In genomic region chr19:13794752-13795589, GRCh38 we compare ENCODE assay signal across 1 cellular context.
A peak's percentile ranks its signal among the peaks of the same experiment; 100 is the strongest.
TF ChIP-seq lines count a peak whose summit lies in the region.

TSS of gene ZSWIM4 (plus strand) at chr19:13795443. CDS start at chr19:13795649, 206 bp downstream.

TF ChIP-seq in K562, 482 proteins besides CTCF, POLR2A, EP300 and RAD21 (continued from another document and continues in another):
- peak in 1 of 2 experiments; percentile 90; a peak in 2 of 4 replicates for TF ChIP-seq TEAD1 (CRISPR knock-in tag; IDR thresholded peaks at IDR 0.05)
- TF ChIP-seq TRIM25 (IDR thresholded peaks at IDR 0.05; ENCODE audit: borderline replicate concordance): no peak; the same call in 1 of the 2 replicates
- TF ChIP-seq MYNN (IDR thresholded peaks at IDR 0.05): no peak
- no peak for TF ChIP-seq MYNN (CRISPR knock-in tag; IDR thresholded peaks at IDR 0.05)
- TF ChIP-seq ZNF398 (CRISPR knock-in tag; IDR thresholded peaks at IDR 0.05): no peak
- TF ChIP-seq CREM (IDR thresholded peaks at IDR 0.05; ENCODE audit: low read depth): peak; percentile 67
- peak; percentile 94 for TF ChIP-seq SMARCA5 (IDR thresholded peaks at IDR 0.05)
- no peak for TF ChIP-seq LCOR (CRISPR knock-in tag; IDR thresholded peaks at IDR 0.05)
- peak in 1 of 2 experiments; percentile 40; a peak in 1 of 4 replicates for TF ChIP-seq UBTF (IDR thresholded peaks at IDR 0.05; ENCODE audit: borderline replicate concordance in 1 of 2, low read depth in 2 of 2, low read length in 2 of 2)
- peak; percentile 35; the same call in 1 of the 2 replicates for TF ChIP-seq RB1 (IDR thresholded peaks at IDR 0.05; ENCODE audit: low read depth)
- peak; percentile 44; the same call in 1 of the 2 replicates for TF ChIP-seq RAD51 (IDR thresholded peaks at IDR 0.05; ENCODE audit: borderline replicate concordance, low read depth)
- TF ChIP-seq KDM1A (IDR thresholded peaks at IDR 0.05): peak; percentile 93 to 97
- peak; percentile 60 for TF ChIP-seq SUPT5H (IDR thresholded peaks at IDR 0.05)
- 0 out of 2 replicates have a peak, but pooled peaks have one; percentile 32 for TF ChIP-seq ARID1B (IDR thresholded peaks at IDR 0.05)
- no peak for TF ChIP-seq EZH2 (IDR thresholded peaks at IDR 0.05; ENCODE audit: borderline replicate concordance, low read depth, low read length)
- no peak for TF ChIP-seq NFIX (CRISPR knock-in tag; IDR thresholded peaks at IDR 0.05; ENCODE audit: low read depth)
- TF ChIP-seq ZNF133 (CRISPR knock-in tag; IDR thresholded peaks at IDR 0.05): no peak
- 0 out of 2 replicates have a peak, but pooled peaks have one; percentile 12 for TF ChIP-seq THAP12 (CRISPR knock-in tag; IDR thresholded peaks at IDR 0.05)
- TF ChIP-seq FOXM1 (IDR thresholded peaks at IDR 0.05; ENCODE audit: low read depth): peak; percentile 8; the same call in 1 of the 2 replicates
- no peak for TF ChIP-seq FOXM1 (CRISPR knock-in tag; IDR thresholded peaks at IDR 0.05; ENCODE audit: low read depth)
- TF ChIP-seq SREBF1 (IDR thresholded peaks at IDR 0.05; ENCODE audit: borderline replicate concordance, low read depth, low read length): 0 out of 2 replicates have a peak, but pooled peaks have one; percentile 20
- no peak for TF ChIP-seq CUX1 (CRISPR knock-in tag; IDR thresholded peaks at IDR 0.05)
- no peak for TF ChIP-seq MED1 (CRISPR knock-in tag; IDR thresholded peaks at IDR 0.05; ENCODE audit: borderline replicate concordance)
- TF ChIP-seq CBX2 (IDR thresholded peaks at IDR 0.05; ENCODE audit: insufficient read depth, low read length, poor library complexity, severe bottlenecking): no peak
- no peak for TF ChIP-seq ZNF778 (CRISPR knock-in tag; IDR thresholded peaks at IDR 0.05)
- peak; percentile 97 for TF ChIP-seq NFYB (IDR thresholded peaks at IDR 0.05; ENCODE audit: extremely low read depth, insufficient read length)
- TF ChIP-seq MXI1 (IDR thresholded peaks at IDR 0.05; ENCODE audit: low read depth, low read length): no peak
- TF ChIP-seq ZNF511 (CRISPR knock-in tag; IDR thresholded peaks at IDR 0.05): 0 out of 2 replicates have a peak, but pooled peaks have one; percentile 64
- peak; percentile 59 for TF ChIP-seq USF2 (CRISPR knock-in tag; IDR thresholded peaks at IDR 0.05)
- TF ChIP-seq PML (IDR thresholded peaks at IDR 0.05; ENCODE audit: low read length): no peak
- peak; percentile 75; the same call in 1 of the 2 replicates for TF ChIP-seq TFAP4 (CRISPR knock-in tag; IDR thresholded peaks at IDR 0.05; ENCODE audit: borderline replicate concordance)
- no peak for TF ChIP-seq ZNF354B (CRISPR knock-in tag; IDR thresholded peaks at IDR 0.05)
- no peak for TF ChIP-seq ZNF740 (CRISPR knock-in tag; IDR thresholded peaks at IDR 0.05)
- no peak for TF ChIP-seq ZNF740 (tag; IDR thresholded peaks at IDR 0.05)
- peak; percentile 33 for TF ChIP-seq FIP1L1 (IDR thresholded peaks at IDR 0.05; ENCODE audit: low read depth, low read length, poor library complexity, severe bottlenecking)
- TF ChIP-seq TCFL5 (CRISPR knock-in tag; conservative IDR thresholded peaks at IDR 0.05): no peak
- no peak for TF ChIP-seq ZC3H8 (IDR thresholded peaks at IDR 0.05)
- TF ChIP-seq TBP (optimal IDR thresholded peaks at IDR 0.05; ENCODE audit: low read depth, low read length): peak; percentile 49
- TF ChIP-seq ZFX (CRISPR knock-in tag; IDR thresholded peaks at IDR 0.05): peak; percentile 39
- TF ChIP-seq HDAC1 (IDR thresholded peaks at IDR 0.05): peak in 1 of 2 experiments; percentile 76; a peak in 2 of 4 replicates
- peak; percentile 54 for TF ChIP-seq GATA2 (CRISPR knock-in tag; IDR thresholded peaks at IDR 0.05)
- no peak for TF ChIP-seq ZNF175 (CRISPR knock-in tag; IDR thresholded peaks at IDR 0.05; ENCODE audit: low read depth)
- peak; percentile 97 for TF ChIP-seq SP2 (IDR thresholded peaks at IDR 0.05; ENCODE audit: extremely low read depth, low read depth, low read length, poor library complexity, severe bottlenecking)
- TF ChIP-seq USF1 (CRISPR knock-in tag; IDR thresholded peaks at IDR 0.05): peak; percentile 85
- TF ChIP-seq CHD2 (IDR thresholded peaks at IDR 0.05; ENCODE audit: low read depth, low read length): peak; percentile 92
- TF ChIP-seq SMARCA4 (IDR thresholded peaks at IDR 0.05): no peak
- TF ChIP-seq TAF15 (IDR thresholded peaks at IDR 0.05; ENCODE audit: low read depth, low read length): no peak
- TF ChIP-seq ILK (tag; IDR thresholded peaks at IDR 0.05; ENCODE audit: borderline replicate concordance, low read depth): no peak
- no peak for TF ChIP-seq NCOA4 (IDR thresholded peaks at IDR 0.05; ENCODE audit: partially characterized antibody)
- TF ChIP-seq ZNF408 (CRISPR knock-in tag; IDR thresholded peaks at IDR 0.05; ENCODE audit: low read depth): no peak
- no peak for TF ChIP-seq ZNF41 (CRISPR knock-in tag; conservative IDR thresholded peaks at IDR 0.05)
- peak; percentile 20 for TF ChIP-seq RBBP5 (IDR thresholded peaks at IDR 0.05; ENCODE audit: borderline replicate concordance, insufficient read depth, low read length, poor library complexity, severe bottlenecking)
